23 cellular contexts compared by ENCODE assay signal in the genomic region with DNA sequence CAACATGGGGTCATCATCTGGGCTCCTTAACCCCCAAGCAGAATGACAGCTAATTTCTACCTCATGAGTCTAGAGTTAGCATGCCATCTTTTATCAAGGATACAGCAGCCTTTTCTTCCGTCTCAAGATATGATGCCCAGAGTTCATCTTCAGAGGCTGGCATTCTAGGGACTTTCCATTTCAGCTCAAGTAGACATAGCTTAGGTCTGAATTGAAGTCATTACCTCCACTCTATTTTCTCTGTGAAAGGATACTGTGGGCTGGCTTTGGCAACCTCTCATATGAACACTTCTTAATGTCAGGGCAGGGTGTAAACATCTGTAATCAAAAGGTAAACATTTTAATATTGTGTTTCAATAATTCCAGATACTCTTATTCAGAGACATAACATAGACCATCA.
"Had no signal": no experiment of that assay in that cellular context is flagged by ENCODE, and none has a peak within 500 bp of the region (broad histone marks: within the 10 kb centered on the region; RNA-seq: fewer than 3 reads in every experiment).

No MANE protein-coding gene starts in this region.

- H3K27me3 ChIP-seq: MG63, Peyer's patch, SJCRH30 had no signal

- H3K9me3 ChIP-seq: MG63, Peyer's patch, SJCRH30 had no signal

- H3K36me3 ChIP-seq: MG63, Peyer's patch, SJCRH30 had no signal

- DNase-seq: Karpas-422; KBM-7; MG63; NCI-H1092; NCI-H1105 treated with DMSO at 0.1 percent for 48 hours; NCI-H1417 treated with DMSO at 0.1 percent for 48 hours; NCI-H146; NCI-H1694 treated with DMSO at 0.1 percent for 48 hours; NCI-H1930; NCI-H2081; NCI-H2107; NCI-H2227 treated with DMSO at 0.1 percent for 48 hours; NCI-H524; NCI-H526 treated with DMSO at 0.1 percent for 48 hours; NCI-H774; NK-92 treated with Interleukin-12 subunit alpha and Interleukin-12 subunit beta, amount 100 ng/mL, for 24 hours; PC-3; Peyer's patch; SHP77 treated with DMSO at 0.1 percent for 48 hours; SJCRH30; T-helper 1 cell had no signal

- H3K4me1 ChIP-seq: Peyer's patch, SJCRH30 had no signal

- H3K27ac ChIP-seq: Peyer's patch, SJCRH30 had no signal

- ATAC-seq: PC-3, Right ventricle myocardium inferior, SK-N-SH treated with all-trans-retinoic acid at 6 μM for 48 hours had no signal

- H3K4me3 ChIP-seq: MG63, Peyer's patch, SJCRH30 had no signal
